10 cellular contexts compared by ENCODE assay signal in the genomic region with DNA sequence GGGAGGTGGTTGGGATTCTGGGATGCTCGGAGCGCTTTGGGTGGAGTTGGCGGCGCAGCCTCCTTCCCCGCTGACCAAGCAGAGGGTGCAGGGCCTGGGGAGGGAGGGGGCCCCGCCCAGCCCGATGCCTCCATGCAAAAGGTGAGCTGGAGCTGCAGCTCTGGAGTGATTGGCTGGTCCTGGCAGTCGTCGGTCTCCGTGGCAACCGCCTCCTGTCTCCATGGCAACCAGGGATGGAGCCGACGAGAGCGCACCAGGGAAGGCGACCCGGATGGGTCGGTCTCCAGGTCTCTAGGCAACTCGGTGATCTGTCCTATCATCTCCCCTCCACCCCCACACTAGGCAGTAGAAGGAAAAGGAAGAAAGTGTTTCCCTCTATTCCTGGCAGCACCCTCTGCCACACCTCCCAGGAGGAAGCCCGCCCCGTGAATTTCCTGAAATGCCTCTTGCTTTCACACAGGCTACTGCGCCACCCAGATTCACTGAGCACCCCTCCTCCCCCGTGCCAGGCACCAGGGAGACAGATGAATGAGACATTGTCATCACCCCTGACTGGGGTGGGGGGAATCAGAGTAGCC. TPM values are rescaled to one million over a fixed set of nuclear protein-coding genes. Genes with fewer than 3 reads are reported as not detected.
DNase-seq lines count a peak whose midpoint lies in the region; ATAC-seq, FAIRE-seq and TF ChIP-seq lines count a peak whose summit lies in the region.
"Had no signal": no experiment of that assay in that cellular context is flagged by ENCODE, and none has a peak within 500 bp of the region (broad histone marks: within the 10 kb centered on the region; RNA-seq: fewer than 3 reads in every experiment).

No MANE protein-coding gene starts in this region.

- CTCF ChIA-PET in A549 (lab: Yijun Ruan, JAX) = interaction anchor here (0.8 kb wide), 1 partner anchor 12 kb away, joined by 3 read pairs; no protein-coding TSS in a partner anchor

- H3K4me1 ChIP-seq in A549 = peaks cover 13% of the 10 kb centered on the region; the same call in 2 of the 3 replicates
- H3K4me1 ChIP-seq in RWPE2 (ENCODE audit: insufficient read depth, poor library complexity, severe bottlenecking) = peaks cover 5% of the 10 kb centered on the region

- no peaks in the 10 kb centered on the region for H3K36me3 ChIP-seq in RWPE2 (ENCODE audit: low read depth)
- H3K36me3 ChIP-seq: neutrophil had no signal

- H3K4me1 Mint-ChIP-seq in HFFc6 (ENCODE audit: low read depth) (peaks cover 14% of the 10 kb centered on the region), neural crest cell (peaks cover 11% of the 10 kb centered on the region)

- TF ChIP-seq CTCF in A549 (IDR thresholded peaks at IDR 0.05) = no peak
- no peak for TF ChIP-seq CTCF in HFFc6 (IDR thresholded peaks at IDR 0.05)
- TF ChIP-seq CTCF in RWPE2 (IDR thresholded peaks at IDR 0.05; ENCODE audit: poor library complexity, severe bottlenecking) = no peak
- TF ChIP-seq CTCF in neural crest cell (conservative IDR thresholded peaks at IDR 0.05) = no peak

- no peak for TF ChIP-seq EP300 in A549 (IDR thresholded peaks at IDR 0.05)

- peak overlapping the region; percentile 72 for H3K4me3 Mint-ChIP-seq in HFFc6
- peak overlapping the region; percentile 81 for H3K4me3 Mint-ChIP-seq in neural crest cell

- 13% methylated on average over 19 of the region's 22 CpGs for whole genome bisulfite sequencing in A549 (ENCODE audit: missing lambda C conversion rate)

- H3K27me3 Mint-ChIP-seq in HFFc6 (ENCODE audit: insufficient read depth) = peaks cover 2% of the 10 kb centered on the region; the same call in 1 of the 2 replicates
- peaks cover 31% of the 10 kb centered on the region for H3K27me3 Mint-ChIP-seq in neural crest cell (ENCODE audit: low read depth)

- DNase-seq in A549 (ENCODE audit: low read depth in 1 of 2, low spot score in 1 of 2) (peak; percentile 58 to 61), HFFc6 (peak; percentile 58), RWPE2 (ENCODE audit: low spot score) (no peak), germinal center (ENCODE audit: low spot score) (peak; percentile 56), neural crest cell (ENCODE audit: low read depth, low spot score) (peak; percentile 69), substantia nigra (lab: John Stamatoyannopoulos, UW) (peak; percentile 69 to 99 (median 94))
- DNase-seq in activated naive CD4-positive, alpha-beta T cell treated with anti-CD3 and anti-CD28 coated beads, Interleukin-2, amount 50 U/mL, for 72 hours (ENCODE audit: low spot score in 2 of 2) = peak in 1 of 2 donors; percentile 70
- DNase-seq: DND-41 had no signal

- POLR2A ChIA-PET in A549 (lab: Yijun Ruan, JAX) = no interaction called here

- peak overlapping the region; percentile 92 for H3K4me2 ChIP-seq in A549

- H3K27ac ChIP-seq in A549 = peak overlapping the region; percentile 25 to 81; a peak in 4 of 6 replicates
- H3K27ac ChIP-seq in RWPE2 (ENCODE audit: poor library complexity, severe bottlenecking) = no peak overlapping the region
- H3K27ac ChIP-seq in substantia nigra (ENCODE audit: low read depth, low read length, poor library complexity, severe bottlenecking) = peak overlapping the region; percentile 100
- H3K27ac ChIP-seq: neutrophil had no signal

- H3K36me3 Mint-ChIP-seq in HFFc6 (ENCODE audit: low read depth) (no peaks in the 10 kb centered on the region), neural crest cell (ENCODE audit: low read depth) (no peaks in the 10 kb centered on the region)
- H3K36me3 Mint-ChIP-seq in activated naive CD4-positive, alpha-beta T cell treated with anti-CD3 and anti-CD28 coated beads, Interleukin-2, amount 50 U/mL, for 72 hours = no peaks in the 10 kb centered on the region

- H3K4me3 ChIP-seq in A549 (peak overlapping the region; percentile 45), RWPE2 (ENCODE audit: severe bottlenecking) (peak overlapping the region; percentile 41)

- TF ChIP-seq POLR2A in A549 (IDR thresholded peaks at IDR 0.05; ENCODE audit: low read length) = no peak

- no peak for FAIRE-seq in A549 (lab: Jason Lieb, UNC)

- no peak for TF ChIP-seq RAD21 in A549 (conservative IDR thresholded peaks at IDR 0.05 in 1 of 2, IDR thresholded peaks at IDR 0.05 in 1 of 2)

- peak; percentile 18 to 59; a peak in 5 of 6 replicates for ATAC-seq in A549
- ATAC-seq in RWPE2 (ENCODE audit: low read depth) = peak; percentile 71
- peak; percentile 55 to 70 for ATAC-seq in activated naive CD4-positive, alpha-beta T cell treated with anti-CD3 and anti-CD28 coated beads, Interleukin-2, amount 50 U/mL, for 72 hours
- no peak for ATAC-seq in HG02870 (IDR thresholded peaks at IDR 0.05; ENCODE audit: unreplicated experiment)

- H3K27ac Mint-ChIP-seq in HFFc6 (no peak overlapping the region), neural crest cell (ENCODE audit: unreplicated experiment) (no peak overlapping the region)
- peak overlapping the region in 1 of 2 donors; percentile 88 for H3K27ac Mint-ChIP-seq in activated naive CD4-positive, alpha-beta T cell treated with anti-CD3 and anti-CD28 coated beads, Interleukin-2, amount 50 U/mL, for 72 hours

- H3K27me3 ChIP-seq in RWPE2 (ENCODE audit: insufficient read depth, poor library complexity, severe bottlenecking) = no peaks in the 10 kb centered on the region

- H3K9me3 Mint-ChIP-seq in HFFc6 (no peaks in the 10 kb centered on the region), neural crest cell (no peaks in the 10 kb centered on the region)
- H3K9me3 Mint-ChIP-seq in activated naive CD4-positive, alpha-beta T cell treated with anti-CD3 and anti-CD28 coated beads, Interleukin-2, amount 50 U/mL, for 72 hours = peaks cover 0 to 4% of the 10 kb centered on the region in 2 donors

- H3K9me3 ChIP-seq in A549 = no peaks in the 10 kb centered on the region
- no peaks in the 10 kb centered on the region for H3K9me3 ChIP-seq in RWPE2 (ENCODE audit: severe bottlenecking)
- H3K9me3 ChIP-seq: neutrophil had no signal

TF ChIP-seq in A549, 52 proteins besides CTCF, POLR2A, EP300 and RAD21:
- TF ChIP-seq RNF2 (IDR thresholded peaks at IDR 0.05; ENCODE audit: borderline replicate concordance, low read depth) (no peak), RARB (CRISPR knock-in tag; IDR thresholded peaks at IDR 0.05) (no peak), RFX5 (IDR thresholded peaks at IDR 0.05) (peak; percentile 72), KDM1A (IDR thresholded peaks at IDR 0.05; ENCODE audit: low read depth) (peak; percentile 99), KDM5A (IDR thresholded peaks at IDR 0.05) (no peak)

RNA-seq across cellular contexts. Expression of a gene that starts 0.6 kb away (rescaled TPM):
- 0.03 and 0.05 TPM in 2 replicates for polyA plus RNA-seq in A549 (2011; rRNA removed)
- polyA plus RNA-seq in A549 (2012; cell fraction: cytosol; rRNA removed) = 0.03 and 0.05 TPM in 2 replicates
- polyA plus RNA-seq in A549 (2012; cell fraction: nucleus; rRNA removed) = 0.13 and 0.18 TPM in 2 replicates
- 0.30 to 0.43 TPM (median 0.40 TPM) in 3 replicates for polyA plus RNA-seq in A549 (2017; fragmentation: RNase III; extraction: RNeasy Plus Mini Kit Qiagen cat#74134 plus additional on column Dnase treatment)
- 0.12 TPM in 1 of 2 replicates, not detected in the other for polyA minus RNA-seq in A549 (2011; rRNA and poly(A)+ RNA removed)
- total RNA-seq in HFFc6 (2021; fragmentation: NEBNext Ultra II Directional; extraction: Animal tissue kit (Norgen Biotek cat#: 25700)) = 10 to 100 TPM in 2 of 6 experiments, 1 to 10 TPM in 4; 5.5 to 10.5 (median 9.6) TPM
- under 1 TPM; 0.09 to 0.19 TPM for total RNA-seq in activated naive CD4-positive, alpha-beta T cell treated with anti-CD3 and anti-CD28 coated beads, Interleukin-2, amount 50 U/mL, for 72 hours
- 7.2 and 9.7 TPM in 2 replicates for total RNA-seq in neural crest cell

RNA-seq across cellular contexts. Expression of a gene that starts 22.1 kb away (rescaled TPM):
- 100 and 135 TPM in 2 replicates for polyA plus RNA-seq in A549 (2011; rRNA removed)
- polyA plus RNA-seq in A549 (2012; cell fraction: cytosol; rRNA removed) = 117 and 140 TPM in 2 replicates
- polyA plus RNA-seq in A549 (2012; cell fraction: nucleus; rRNA removed) = 229 and 282 TPM in 2 replicates
- 82.2 to 88.8 TPM (median 86.9 TPM) in 3 replicates for polyA plus RNA-seq in A549 (2017; fragmentation: RNase III; extraction: RNeasy Plus Mini Kit Qiagen cat#74134 plus additional on column Dnase treatment)
- polyA minus RNA-seq in A549 (2011; rRNA and poly(A)+ RNA removed) = 312 and 320 TPM in 2 replicates
- total RNA-seq in HFFc6 (2021; fragmentation: NEBNext Ultra II Directional; extraction: Animal tissue kit (Norgen Biotek cat#: 25700)) = 10 to 100 TPM; 53.8 to 68.1 (median 61.2) TPM
- 100 to 1,000 TPM; 138 to 184 TPM for total RNA-seq in activated naive CD4-positive, alpha-beta T cell treated with anti-CD3 and anti-CD28 coated beads, Interleukin-2, amount 50 U/mL, for 72 hours
- 104 and 109 TPM in 2 replicates for total RNA-seq in neural crest cell
